9 cellular contexts compared by ENCODE assay signal in genomic region chrX:22652596-22652995, GRCh38.
A peak's percentile ranks its signal among the peaks of the same experiment; 100 is the strongest.
DNase-seq lines count a peak whose midpoint lies in the region; ATAC-seq, FAIRE-seq and TF ChIP-seq lines count a peak whose summit lies in the region.
"Had no signal": no experiment of that assay in that cellular context is flagged by ENCODE, and none has a peak within 500 bp of the region (broad histone marks: within the 10 kb centered on the region; RNA-seq: fewer than 3 reads in every experiment).

No MANE protein-coding gene starts in this region.

- no peaks in the 10 kb centered on the region for H4K20me1 ChIP-seq in HepG2 (ENCODE audit: insufficient read depth, low read length)

- POLR2A ChIA-PET in HepG2 (lab: Yijun Ruan, JAX) = no interaction called here

- H3K4me3 ChIP-seq in left ventricle myocardium inferior = no peak overlapping the region
- no peak overlapping the region for H3K4me3 ChIP-seq in astrocyte of the spinal cord (ENCODE audit: low read depth, low read length)
- H3K4me3 ChIP-seq in HepG2 (replicated peaks in 1 of 3; ENCODE audit: insufficient read depth in 1 of 3, low read depth in 2 of 3, low read length in 3 of 3) = no peak overlapping the region

- H3K36me3 ChIP-seq in left ventricle myocardium inferior (no peaks in the 10 kb centered on the region), HepG2 (replicated peaks in 1 of 2; ENCODE audit: control insufficient read depth in 1 of 2, insufficient read depth in 2 of 2, low read length in 2 of 2) (no peaks in the 10 kb centered on the region)

- ATAC-seq in Right ventricle myocardium inferior (peak; percentile 50), HepG2 (peak; percentile 78), GM18870 (IDR thresholded peaks at IDR 0.05; ENCODE audit: unreplicated experiment) (no peak)

- no peak overlapping the region for H3K9ac ChIP-seq in HepG2 (ENCODE audit: insufficient read depth, low read depth, low read length)

- CTCF ChIA-PET in HepG2 (lab: Yijun Ruan, JAX; ENCODE audit: low intra/inter-chr PET ratio, low total read pairs) = no interaction called here

- TF ChIP-seq EP300 in HepG2 (IDR thresholded peaks at IDR 0.05; ENCODE audit: low read depth in 2 of 2, low read length in 2 of 2) (no peak), HepG2 (CRISPR knock-in tag; IDR thresholded peaks at IDR 0.05; ENCODE audit: borderline replicate concordance) (no peak)

- peaks cover 0 to 7% (median 0%) of the 10 kb centered on the region in 7 donors for H3K9me3 Mint-ChIP-seq in CD14-positive monocyte

- no TSS peak for BruUV-seq in HepG2 (replicated peaks; lab: Mats Ljungman, UMichigan)

- H3K4me1 Mint-ChIP-seq in CD14-positive monocyte = no peaks in the 10 kb centered on the region
- H3K4me1 Mint-ChIP-seq: B cell had no signal

- H3K27me3 ChIP-seq in left ventricle myocardium inferior (ENCODE audit: low read depth) (no peaks in the 10 kb centered on the region), HepG2 (ENCODE audit: control insufficient read depth in 1 of 2, insufficient read depth in 2 of 2, low read length in 2 of 2) (no peaks in the 10 kb centered on the region)

- intact Hi-C loops in Right ventricle myocardium inferior (cut with DNase I) (no loop called here), left ventricle myocardium inferior (cut with micrococcal nuclease) (no loop called here), HepG2 (cut with micrococcal nuclease; ENCODE audit: unreplicated experiment) (no loop called here), CD14-positive monocyte (cut with micrococcal nuclease) (no loop called here)

- H3K4me1 ChIP-seq in left ventricle myocardium inferior (no peaks in the 10 kb centered on the region), HepG2 (ENCODE audit: insufficient read depth, low read length) (no peaks in the 10 kb centered on the region)

- peaks cover 0 to 1% (median 0%) of the 10 kb centered on the region in 3 donors for H3K27me3 Mint-ChIP-seq in CD14-positive monocyte (ENCODE audit: low read depth in 3 of 3)
- H3K27me3 Mint-ChIP-seq: B cell had no signal

- H3K4me3 Mint-ChIP-seq in CD14-positive monocyte = no peak overlapping the region
- H3K4me3 Mint-ChIP-seq: B cell had no signal

- no peak overlapping the region for H2AFZ ChIP-seq in HepG2 (ENCODE audit: low read length)

- H3K9me3 ChIP-seq in left ventricle myocardium inferior (replicated peaks) (no peaks in the 10 kb centered on the region), HepG2 (ENCODE audit: low read length) (no peaks in the 10 kb centered on the region)

- FAIRE-seq in HepG2 (lab: Jason Lieb, UNC) (no peak), urothelium cell line (lab: Jason Lieb, UNC) (no peak)

- in situ Hi-C loops in astrocyte of the spinal cord (cut with HindIII; ENCODE audit: low sequenced_read_pairs) = no loop called here
- in situ Hi-C loops in HepG2 (cut with HindIII; ENCODE audit: extremely low pct_ligation_motif_present, low pct_unique_long_range_greater_than_20kb) = no loop called here

- no peak overlapping the region for H3K27ac Mint-ChIP-seq in CD14-positive monocyte
- H3K27ac Mint-ChIP-seq: B cell had no signal

- H3K79me2 ChIP-seq in HepG2 (ENCODE audit: insufficient read depth, low read length) = no peaks in the 10 kb centered on the region

- TF ChIP-seq CTCF in left ventricle myocardium inferior (IDR thresholded peaks at IDR 0.05; ENCODE audit: borderline replicate concordance) (no peak), astrocyte of the spinal cord (IDR thresholded peaks at IDR 0.05; ENCODE audit: low read depth, low read length) (no peak), HepG2 (CRISPR knock-in tag; IDR thresholded peaks at IDR 0.05) (no peak), CD14-positive monocyte (IDR thresholded peaks at IDR 0.05) (no peak)

- no peak for DNase-seq in Right ventricle myocardium inferior (ENCODE audit: missing footprints)
- DNase-seq in left ventricle myocardium inferior = no peak
- peak; percentile 19 for DNase-seq in astrocyte of the spinal cord (ENCODE audit: low read depth, low spot score)
- peak; percentile 8 for DNase-seq in HepG2 (ENCODE audit: low spot score)
- peak; percentile 1 for DNase-seq in urothelium cell line (ENCODE audit: low spot score)
- DNase-seq in NCI-H2196 treated with DMSO at 0.1 percent for 48 hours (lab: John Stamatoyannopoulos, UW; ENCODE audit: unreplicated experiment) = no peak
- DNase-seq in CD14-positive monocyte (ENCODE audit: low spot score) = no peak

- no peak for TF ChIP-seq POLR2A in HepG2 (IDR thresholded peaks at IDR 0.05; ENCODE audit: insufficient read depth in 1 of 2, low read depth in 2 of 2, low read length in 2 of 2)

- H3K27ac ChIP-seq in left ventricle myocardium inferior (replicated peaks) (no peak overlapping the region), HepG2 (ENCODE audit: extremely low read length, insufficient read depth, low read length) (no peak overlapping the region)

- TF ChIP-seq RAD21 in HepG2 (CRISPR knock-in tag; IDR thresholded peaks at IDR 0.05) = no peak

- 0% methylated on average over 4 of the region's 6 CpGs for WGBS in HepG2 (ENCODE audit: low lambda C conversion rate)

- no peak overlapping the region for H3K4me2 ChIP-seq in HepG2 (ENCODE audit: low read depth, low read length)

- no peaks in the 10 kb centered on the region for H3K36me3 Mint-ChIP-seq in CD14-positive monocyte

TF ChIP-seq in HepG2, 621 proteins besides CTCF, POLR2A, EP300 and RAD21 (continues in another document):
- peak; percentile 69 for TF ChIP-seq RFXAP (CRISPR knock-in tag; IDR thresholded peaks at IDR 0.05; ENCODE audit: borderline replicate concordance)
- no peak for TF ChIP-seq TOPORS (CRISPR knock-in tag; IDR thresholded peaks at IDR 0.05)
- no peak for TF ChIP-seq ZNF841 (CRISPR knock-in tag; IDR thresholded peaks at IDR 0.05; ENCODE audit: borderline replicate concordance)
- no peak for TF ChIP-seq ZNF136 (CRISPR knock-in tag; IDR thresholded peaks at IDR 0.05; ENCODE audit: low read depth)
- TF ChIP-seq RFX3 (CRISPR knock-in tag; IDR thresholded peaks at IDR 0.05) = no peak
- TF ChIP-seq ZC3H4 (CRISPR knock-in tag; IDR thresholded peaks at IDR 0.05; ENCODE audit: borderline replicate concordance) = no peak
- no peak for TF ChIP-seq ZNF646 (CRISPR knock-in tag; IDR thresholded peaks at IDR 0.05)
- TF ChIP-seq RXRA (CRISPR knock-in tag; IDR thresholded peaks at IDR 0.05) = no peak
- TF ChIP-seq NFYC (CRISPR knock-in tag; IDR thresholded peaks at IDR 0.05) = peak; percentile 68
- no peak for TF ChIP-seq ZNF557 (CRISPR knock-in tag; IDR thresholded peaks at IDR 0.05)
- TF ChIP-seq HCFC1 (IDR thresholded peaks at IDR 0.05; ENCODE audit: low read depth, low read length) = no peak
- peak; percentile 79 for TF ChIP-seq NFYB (CRISPR knock-in tag; IDR thresholded peaks at IDR 0.05)
- no peak for TF ChIP-seq BRF2 (CRISPR knock-in tag; IDR thresholded peaks at IDR 0.05)
- TF ChIP-seq SIN3A (IDR thresholded peaks at IDR 0.05; ENCODE audit: borderline replicate concordance, low read depth, low read length) = no peak

Comparison
In these comparisons a context has a peak if more than half of its experiments do, and no peak if none do; other contexts are left out.
1. DNase-seq: peak in astrocyte of the spinal cord (single experiment), HepG2 (single experiment) and urothelium cell line (single experiment); none in Right ventricle myocardium inferior (single experiment), left ventricle myocardium inferior (single experiment), NCI-H2196 treated with DMSO at 0.1 percent for 48 hours (single experiment) and CD14-positive monocyte (single experiment).